9 cellular contexts compared by ENCODE assay signal in genomic region chr5:60586307-60586901, GRCh38.
DNase-seq lines count a peak whose midpoint lies in the region; ATAC-seq, FAIRE-seq and TF ChIP-seq lines count a peak whose summit lies in the region.
"Had no signal": no experiment of that assay in that cellular context is flagged by ENCODE, and none has a peak within 500 bp of the region (broad histone marks: within the 10 kb centered on the region; RNA-seq: fewer than 3 reads in every experiment).

No MANE protein-coding gene starts in this region.

- CTCF ChIA-PET in HCT116 (lab: Charles Lee), result no interaction called here
- CTCF ChIA-PET in HepG2 (lab: Yijun Ruan, JAX; ENCODE audit: low intra/inter-chr PET ratio, low total read pairs), result interaction anchor here (0.8 to 1.5 kb wide), 2 partner anchors 291 to 773 kb away, joined by 4 to 5 read pairs; no protein-coding TSS in a partner anchor

- no peak for FAIRE-seq in HepG2 (lab: Jason Lieb, UNC)

- ATAC-seq in HCT116 (no peak), HepG2 (0 out of 3 replicates have a peak, but pooled peaks have one; percentile 30), GM21515 (IDR thresholded peaks at IDR 0.05; ENCODE audit: unreplicated experiment) (no peak), GM18868 (IDR thresholded peaks at IDR 0.05; ENCODE audit: unreplicated experiment) (no peak), GM21367 (IDR thresholded peaks at IDR 0.05; ENCODE audit: unreplicated experiment) (no peak)

- TF ChIP-seq RAD21 in HCT116 (IDR thresholded peaks at IDR 0.05; ENCODE audit: low read depth) (peak; percentile 33; the same call in 1 of the 2 replicates), HepG2 (CRISPR knock-in tag; IDR thresholded peaks at IDR 0.05) (peak; percentile 62)

- no peaks in the 10 kb centered on the region for H3K4me1 Mint-ChIP-seq in CD14-positive monocyte
- H3K4me1 Mint-ChIP-seq in immature natural killer cell, result no peaks in the 10 kb centered on the region
- H3K4me1 Mint-ChIP-seq: activated naive CD4-positive, alpha-beta T cell treated with anti-CD3 and anti-CD28 coated beads, Interleukin-2, amount 50 U/mL, for 24 hours had no signal

- no peaks in the 10 kb centered on the region for H3K79me2 ChIP-seq in HCT116 (ENCODE audit: insufficient read depth, low read length)
- H3K79me2 ChIP-seq in HepG2 (ENCODE audit: insufficient read depth, low read length), result no peaks in the 10 kb centered on the region

- H3K9ac ChIP-seq in HCT116 (ENCODE audit: low read length), result no peak overlapping the region
- no peak overlapping the region for H3K9ac ChIP-seq in HepG2 (ENCODE audit: insufficient read depth, low read depth, low read length)

- TF ChIP-seq EP300 in HepG2 (IDR thresholded peaks at IDR 0.05; ENCODE audit: low read depth in 2 of 2, low read length in 2 of 2) (no peak), HepG2 (CRISPR knock-in tag; IDR thresholded peaks at IDR 0.05; ENCODE audit: borderline replicate concordance) (no peak)

- H3K27me3 Mint-ChIP-seq in CD14-positive monocyte (ENCODE audit: low read depth in 3 of 3) (no peaks in the 10 kb centered on the region), immature natural killer cell (ENCODE audit: low read depth in 3 of 3) (peaks cover 0 to 2% (median 0%) of the 10 kb centered on the region in 3 donors)

- H3K27me3 ChIP-seq in HCT116 (ENCODE audit: insufficient read depth, low read length) (no peaks in the 10 kb centered on the region), WERI-Rb-1 (ENCODE audit: insufficient read depth, low read depth, severe bottlenecking) (no peaks in the 10 kb centered on the region), HepG2 (ENCODE audit: control insufficient read depth in 1 of 2, insufficient read depth in 2 of 2, low read length in 2 of 2) (no peaks in the 10 kb centered on the region)

- H2AFZ ChIP-seq in HCT116 (ENCODE audit: low read depth, low read length, poor library complexity, severe bottlenecking) (no peak overlapping the region), HepG2 (ENCODE audit: low read length) (no peak overlapping the region)

- H3K4me3 Mint-ChIP-seq in CD14-positive monocyte (no peak overlapping the region), immature natural killer cell (no peak overlapping the region)
- H3K4me3 Mint-ChIP-seq: activated naive CD4-positive, alpha-beta T cell treated with anti-CD3 and anti-CD28 coated beads, Interleukin-2, amount 50 U/mL, for 24 hours had no signal

- no peaks in the 10 kb centered on the region for H3K36me3 ChIP-seq in HCT116 (ENCODE audit: control insufficient read depth in 1 of 2, insufficient read depth in 2 of 2, low read length in 2 of 2)
- H3K36me3 ChIP-seq in WERI-Rb-1, result no peaks in the 10 kb centered on the region
- H3K36me3 ChIP-seq in HepG2 (replicated peaks in 1 of 2; ENCODE audit: control insufficient read depth in 1 of 2, insufficient read depth in 2 of 2, low read length in 2 of 2), result no peaks in the 10 kb centered on the region

- H3K4me1 ChIP-seq in HCT116 (ENCODE audit: control insufficient read depth in 1 of 2, insufficient read depth in 2 of 2, low read length in 2 of 2) (no peaks in the 10 kb centered on the region), HepG2 (ENCODE audit: insufficient read depth, low read length) (peaks cover 12% of the 10 kb centered on the region; the same call in 1 of the 2 replicates)

- peaks cover 0 to 3% (median 0%) of the 10 kb centered on the region in 7 donors for H3K9me3 Mint-ChIP-seq in CD14-positive monocyte
- H3K9me3 Mint-ChIP-seq in immature natural killer cell, result peaks cover 0 to 6% (median 0%) of the 10 kb centered on the region in 6 donors
- H3K9me3 Mint-ChIP-seq: activated naive CD4-positive, alpha-beta T cell treated with anti-CD3 and anti-CD28 coated beads, Interleukin-2, amount 50 U/mL, for 24 hours had no signal

- 98% methylated on average over 1 of the region's 1 CpG for WGBS in HepG2 (ENCODE audit: low lambda C conversion rate)

- TF ChIP-seq POLR2A in HCT116 (IDR thresholded peaks at IDR 0.05; ENCODE audit: borderline replicate concordance, extremely low read depth, insufficient read depth, insufficient read length) (no peak), HepG2 (IDR thresholded peaks at IDR 0.05; ENCODE audit: insufficient read depth in 1 of 2, low read depth in 2 of 2, low read length in 2 of 2) (no peak)

- no peak overlapping the region for H3K27ac Mint-ChIP-seq in CD14-positive monocyte
- H3K27ac Mint-ChIP-seq in immature natural killer cell, result no peak overlapping the region
- H3K27ac Mint-ChIP-seq: activated naive CD4-positive, alpha-beta T cell treated with anti-CD3 and anti-CD28 coated beads, Interleukin-2, amount 50 U/mL, for 24 hours had no signal

- no peak overlapping the region for H3K4me3 ChIP-seq in HCT116 (replicated peaks in 1 of 2; ENCODE audit: low read depth in 1 of 2, low read length in 2 of 2)
- no peak overlapping the region for H3K4me3 ChIP-seq in WERI-Rb-1 (ENCODE audit: low read depth, low read length)
- H3K4me3 ChIP-seq in HepG2 (replicated peaks in 1 of 3; ENCODE audit: insufficient read depth in 1 of 3, low read depth in 2 of 3, low read length in 3 of 3), result no peak overlapping the region

- H3K9me3 ChIP-seq in HCT116 (ENCODE audit: control insufficient read depth in 1 of 2, insufficient read depth in 1 of 2, low read depth in 1 of 2, low read length in 2 of 2) (no peaks in the 10 kb centered on the region), WERI-Rb-1 (ENCODE audit: severe bottlenecking) (no peaks in the 10 kb centered on the region), HepG2 (ENCODE audit: low read length) (no peaks in the 10 kb centered on the region)

- peaks cover 3 to 6% of the 10 kb centered on the region in 2 donors for H3K36me3 Mint-ChIP-seq in CD14-positive monocyte
- peaks cover 0 to 6% (median 0%) of the 10 kb centered on the region in 3 donors for H3K36me3 Mint-ChIP-seq in immature natural killer cell
- H3K36me3 Mint-ChIP-seq: activated naive CD4-positive, alpha-beta T cell treated with anti-CD3 and anti-CD28 coated beads, Interleukin-2, amount 50 U/mL, for 24 hours had no signal

- RAD21 ChIA-PET in HCT116 (lab: Charles Lee; ENCODE audit: low non-redundant PET in 1 of 2, low total read pairs in 2 of 2, uncharacterized antibody in 2 of 2, unreplicated experiment in 2 of 2), result no interaction called here

- H3K9me2 ChIP-seq in HCT116 (ENCODE audit: insufficient read depth), result no peaks in the 10 kb centered on the region

- no peaks in the 10 kb centered on the region for H4K20me1 ChIP-seq in HCT116 (ENCODE audit: insufficient read depth)
- H4K20me1 ChIP-seq in HepG2 (ENCODE audit: insufficient read depth, low read length), result no peaks in the 10 kb centered on the region

- BruUV-seq in HCT116 (replicated peaks; lab: Mats Ljungman, UMichigan), result no TSS peak
- BruUV-seq in HepG2 (replicated peaks; lab: Mats Ljungman, UMichigan), result no TSS peak

- intact Hi-C loops in CD14-positive monocyte (cut with micrococcal nuclease), result no loop called here
- intact Hi-C loops in HCT116 (cut with micrococcal nuclease), result loop anchor here (2.0 to 5.0 kb wide), 2 partner anchors 292 to 774 kb away; no protein-coding TSS in a partner anchor
- intact Hi-C loops in HepG2 (cut with micrococcal nuclease; ENCODE audit: unreplicated experiment), result loop anchor here (1.0 to 10.0 kb wide), 4 partner anchors 92 to 1402 kb away; no protein-coding TSS in a partner anchor

- H3K27ac ChIP-seq in HCT116 (ENCODE audit: low read depth, low read length) (no peak overlapping the region), WERI-Rb-1 (no peak overlapping the region), HepG2 (ENCODE audit: extremely low read length, insufficient read depth, low read length) (no peak overlapping the region)

- in situ Hi-C loops in HepG2 (cut with HindIII; ENCODE audit: extremely low pct_ligation_motif_present, low pct_unique_long_range_greater_than_20kb), result loop anchor here (10.0 to 25.0 kb wide), 3 partner anchors 292 to 1199 kb away; no protein-coding TSS in a partner anchor

- POLR2A ChIA-PET in HCT116 (lab: Charles Lee) (no interaction called here), HepG2 (lab: Yijun Ruan, JAX) (no interaction called here)

- TF ChIP-seq CTCF in CD14-positive monocyte (IDR thresholded peaks at IDR 0.05), result peak; percentile 42
- TF ChIP-seq CTCF in HCT116 (IDR thresholded peaks at IDR 0.05 in 2 of 3, conservative IDR thresholded peaks at IDR 0.05 in 1 of 3; ENCODE audit: borderline replicate concordance in 1 of 3, insufficient read depth in 1 of 3, low read depth in 2 of 3, low read length in 2 of 3), result peak in 2 of 3 experiments; percentile 19 to 42; a peak in 3 of 6 replicates
- TF ChIP-seq CTCF in WERI-Rb-1 (IDR thresholded peaks at IDR 0.05; ENCODE audit: low read depth, low read length), result 0 out of 2 replicates have a peak, but pooled peaks have one; percentile 7
- TF ChIP-seq CTCF in HepG2 (CRISPR knock-in tag; IDR thresholded peaks at IDR 0.05), result peak; percentile 67

- H3K4me2 ChIP-seq in HCT116 (ENCODE audit: low read length) (no peak overlapping the region), HepG2 (ENCODE audit: low read depth, low read length) (no peak overlapping the region)

- DNase-seq in CD14-positive monocyte (ENCODE audit: low spot score) (no peak), HCT116 (ENCODE audit: low read depth, low spot score) (peak; percentile 2), WERI-Rb-1 (no peak), HepG2 (ENCODE audit: low spot score) (peak; percentile 54), immature natural killer cell (no peak)

TF ChIP-seq in HCT116, 20 proteins besides CTCF, POLR2A, EP300 and RAD21:
- TF ChIP-seq MAX (IDR thresholded peaks at IDR 0.05) (no peak), EZH2 (IDR thresholded peaks at IDR 0.05) (no peak), SRF (IDR thresholded peaks at IDR 0.05; ENCODE audit: low read depth) (no peak), SIN3A (IDR thresholded peaks at IDR 0.05; ENCODE audit: low read depth) (no peak)
TF ChIP-seq in HCT116: peak in this region for 0.

Comparison
In these comparisons a context has a peak if more than half of its experiments do, and no peak if none do; other contexts are left out.
1. DNase-seq: peak in HCT116 (single experiment) and HepG2 (single experiment); none in CD14-positive monocyte (single experiment), WERI-Rb-1 (single experiment) and immature natural killer cell (0 of 3).
2. CTCF ChIP-seq: peak in every context shown above with its lines; median percentile 67 in HepG2; 42 in CD14-positive monocyte; 30 in HCT116; 7 in WERI-Rb-1.
3. intact Hi-C loops: an anchor here in HCT116 (2.0 to 5.0 kb wide) and HepG2 (1.0 to 10.0 kb wide); none called in CD14-positive monocyte.